ENCODE assay signal across 21 cellular contexts in the genomic region with DNA sequence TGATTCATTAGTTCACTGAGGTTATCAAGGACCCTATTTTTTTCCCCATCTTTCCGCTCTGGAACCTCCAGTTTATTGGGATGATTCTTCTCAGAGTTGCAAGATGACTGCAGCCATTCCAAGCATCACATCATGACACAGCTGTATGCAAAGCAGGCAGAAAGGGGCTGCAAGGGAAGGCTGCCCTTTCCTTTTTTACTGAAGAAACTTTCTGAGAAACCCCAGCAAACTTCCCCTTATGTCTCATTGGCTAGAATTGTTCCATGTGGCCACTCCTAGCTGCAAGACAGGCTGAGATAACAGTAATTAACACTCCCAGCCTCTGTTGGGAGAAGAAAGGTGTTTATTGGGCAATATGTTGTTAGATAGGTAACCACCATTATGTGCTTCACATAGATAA.
DNase-seq lines count a peak whose midpoint lies in the region; ATAC-seq, FAIRE-seq and TF ChIP-seq lines count a peak whose summit lies in the region.
"Had no signal": no experiment of that assay in that cellular context is flagged by ENCODE, and none has a peak within 500 bp of the region (broad histone marks: within the 10 kb centered on the region; RNA-seq: fewer than 3 reads in every experiment).

No MANE protein-coding gene starts in this region.

- H3K4me2 ChIP-seq in GM12878 (ENCODE audit: control insufficient read depth, insufficient read depth): no peak overlapping the region

- no peak overlapping the region for H3K27ac Mint-ChIP-seq in activated T-cell treated with anti-CD3 and anti-CD28 coated beads, Interleukin-2, amount 50 U/mL, for 24 hours
- H3K27ac Mint-ChIP-seq: brain; naive thymus-derived CD4-positive, alpha-beta T cell; type B pancreatic cell had no signal

- no peaks in the 10 kb centered on the region for H3K79me2 ChIP-seq in GM12878 (ENCODE audit: control insufficient read depth, insufficient read depth, low read length)

- ATAC-seq in GM18868 (IDR thresholded peaks at IDR 0.05; ENCODE audit: unreplicated experiment): peak; percentile 80
- ATAC-seq in GM21619 (IDR thresholded peaks at IDR 0.05; ENCODE audit: unreplicated experiment): peak; percentile 72
- ATAC-seq in HG03039 (IDR thresholded peaks at IDR 0.05; ENCODE audit: unreplicated experiment): peak; percentile 89
- peak; percentile 87 for ATAC-seq in GM12878
- no peak for ATAC-seq in HG02678 (IDR thresholded peaks at IDR 0.05; ENCODE audit: unreplicated experiment)
- ATAC-seq: gastroesophageal sphincter; naive thymus-derived CD4-positive, alpha-beta T cell had no signal

- no peaks in the 10 kb centered on the region for H3K9me3 Mint-ChIP-seq in activated T-cell treated with anti-CD3 and anti-CD28 coated beads, Interleukin-2, amount 50 U/mL, for 24 hours
- H3K9me3 Mint-ChIP-seq: naive thymus-derived CD4-positive, alpha-beta T cell; type B pancreatic cell had no signal

- H3K27ac ChIP-seq in GM12878 (ENCODE audit: control insufficient read depth, insufficient read depth): no peak overlapping the region
- H3K27ac ChIP-seq: esophagus muscularis mucosa, gastroesophageal sphincter, spleen had no signal

- intact Hi-C loops in GM12878 (cut with micrococcal nuclease; ENCODE audit: unreplicated experiment): no loop called here

- no peaks in the 10 kb centered on the region for H3K27me3 ChIP-seq in GM12878 (replicated peaks in 1 of 2; ENCODE audit: control insufficient read depth in 2 of 2, insufficient read depth in 2 of 2, low read length in 1 of 2)
- H3K27me3 ChIP-seq: esophagus muscularis mucosa, gastroesophageal sphincter, spleen had no signal

- no peak overlapping the region for H3K4me3 ChIP-seq in GM12878
- H3K4me3 ChIP-seq: esophagus muscularis mucosa, gastroesophageal sphincter, spleen had no signal

- SMC1A ChIA-PET in GM12878 (lab: Charles Lee; ENCODE audit: uncharacterized antibody, unreplicated experiment): interaction anchor here (0.8 to 1.2 kb wide), 2 partner anchors 19 to 210 kb away, joined by 3 to 4 read pairs; no protein-coding TSS in a partner anchor

- no peak overlapping the region for H2AFZ ChIP-seq in GM12878 (ENCODE audit: control insufficient read depth, low read depth, low read length)

- H3K36me3 Mint-ChIP-seq in activated T-cell treated with anti-CD3 and anti-CD28 coated beads, Interleukin-2, amount 50 U/mL, for 24 hours (ENCODE audit: low read depth): no peaks in the 10 kb centered on the region
- H3K36me3 Mint-ChIP-seq: brain; naive thymus-derived CD4-positive, alpha-beta T cell; type B pancreatic cell had no signal

- TF ChIP-seq CTCF in GM12878 (IDR thresholded peaks at IDR 0.05 in 2 of 3, conservative IDR thresholded peaks at IDR 0.05 in 1 of 3; ENCODE audit: control insufficient read depth in 2 of 3, extremely low read depth in 1 of 3, insufficient read depth in 1 of 3, low read depth in 3 of 3, low read length in 3 of 3): no peak

- TF ChIP-seq POLR2A in GM12878 (IDR thresholded peaks at IDR 0.05; ENCODE audit: low read depth, low read length): no peak

- no peak overlapping the region for H3K4me3 Mint-ChIP-seq in activated T-cell treated with anti-CD3 and anti-CD28 coated beads, Interleukin-2, amount 50 U/mL, for 24 hours
- H3K4me3 Mint-ChIP-seq: brain; naive thymus-derived CD4-positive, alpha-beta T cell; type B pancreatic cell had no signal

- POLR2A ChIA-PET in GM12878 (lab: Charles Lee): interaction anchor here (1.4 kb wide), 1 partner anchor 104 kb away, joined by 4 read pairs; no protein-coding TSS in a partner anchor

- H3K36me3 ChIP-seq in GM12878 (ENCODE audit: control insufficient read depth in 2 of 2, insufficient read depth in 2 of 2, low read length in 1 of 2): no peaks in the 10 kb centered on the region
- H3K36me3 ChIP-seq: esophagus muscularis mucosa, gastroesophageal sphincter, spleen had no signal

- CTCF ChIA-PET in GM12878 (lab: Yijun Ruan, JAX): interaction anchor here (0.6 to 1.7 kb wide), 3 partner anchors 17 to 29 kb away, joined by 3 to 5 read pairs (median 3); no protein-coding TSS in a partner anchor

- TF ChIP-seq RAD21 in GM12878 (IDR thresholded peaks at IDR 0.05; ENCODE audit: insufficient read depth, low read depth, low read length): no peak

- H4K20me1 ChIP-seq in GM12878 (ENCODE audit: control insufficient read depth, insufficient read depth): no peaks in the 10 kb centered on the region

- DNase-seq in GM12878 (ENCODE audit: low read depth, low spot score) (no peak), activated gamma-delta T cell (lab: John Stamatoyannopoulos, UW) (no peak), SW480 (ENCODE audit: low spot score) (no peak)
- no peak for DNase-seq in activated T-cell treated with anti-CD3 and anti-CD28 coated beads, Interleukin-2, amount 50 U/mL, for 24 hours
- DNase-seq: effector memory CD4-positive, alpha-beta T cell; naive thymus-derived CD4-positive, alpha-beta T cell; NCI-H1105; NCI-H2081; NCI-H510A; spleen; stimulated activated CD4-positive, alpha-beta T cell treated with anti-CD3 and anti-CD28 coated beads, Interleukin-4, amount 100 ng/mL, for 4 hours; SW 1271 had no signal

- WGBS in GM12878 (ENCODE audit: insufficient coverage, insufficient replicate concordance, low lambda C conversion rate, missing lambda C conversion rate): 0% methylated on average over 1 of the region's 1 CpG

- H3K4me1 ChIP-seq in GM12878 (ENCODE audit: control insufficient read depth, insufficient read depth, low read length): no peaks in the 10 kb centered on the region
- H3K4me1 ChIP-seq: esophagus muscularis mucosa, gastroesophageal sphincter, spleen had no signal

- no peak for FAIRE-seq in GM12878 (lab: Jason Lieb, UNC)
- FAIRE-seq: H54 had no signal

- TF ChIP-seq EP300 in GM12878 (IDR thresholded peaks at IDR 0.05; ENCODE audit: borderline replicate concordance in 1 of 2, control insufficient read depth in 1 of 2, low read depth in 2 of 2, low read length in 2 of 2): no peak

- RAD21 ChIA-PET in GM12878 (lab: Charles Lee; ENCODE audit: unreplicated experiment): interaction anchor here (0.8 kb wide), 1 partner anchor 288 kb away, joined by 3 read pairs; no protein-coding TSS in a partner anchor

- no peaks in the 10 kb centered on the region for H3K9me3 ChIP-seq in GM12878 (replicated peaks; ENCODE audit: control insufficient read depth, insufficient read depth, low read length)
- H3K9me3 ChIP-seq: esophagus muscularis mucosa, gastroesophageal sphincter, spleen had no signal

- no peaks in the 10 kb centered on the region for H3K27me3 Mint-ChIP-seq in activated T-cell treated with anti-CD3 and anti-CD28 coated beads, Interleukin-2, amount 50 U/mL, for 24 hours
- H3K27me3 Mint-ChIP-seq: brain; naive thymus-derived CD4-positive, alpha-beta T cell; type B pancreatic cell had no signal

- no TSS peak for BruUV-seq in GM12878 (replicated peaks; lab: Mats Ljungman, UMichigan)

- in situ Hi-C loops in GM12878 (cut with MboI): no loop called here

- H3K9ac ChIP-seq in GM12878 (ENCODE audit: control insufficient read depth, insufficient read depth, low read length): no peak overlapping the region

- H3K4me1 Mint-ChIP-seq in activated T-cell treated with anti-CD3 and anti-CD28 coated beads, Interleukin-2, amount 50 U/mL, for 24 hours (ENCODE audit: low read depth): no peaks in the 10 kb centered on the region
- H3K4me1 Mint-ChIP-seq: brain; naive thymus-derived CD4-positive, alpha-beta T cell had no signal

TF ChIP-seq in GM12878, 131 proteins besides CTCF, POLR2A, EP300 and RAD21:
- TF ChIP-seq POU2F2 (IDR thresholded peaks at IDR 0.05; ENCODE audit: borderline replicate concordance, low read depth, low read length) (peak; percentile 44; the same call in 1 of the 3 replicates), TCF12 (IDR thresholded peaks at IDR 0.05; ENCODE audit: low read depth, low read length) (0 out of 2 replicates have a peak, but pooled peaks have one; percentile 43), IKZF1 (conservative IDR thresholded peaks at IDR 0.05) (0 out of 2 replicates have a peak, but pooled peaks have one; percentile 19), SIX5 (IDR thresholded peaks at IDR 0.05; ENCODE audit: low read depth, low read length, severe bottlenecking) (no peak)
